8 cellular contexts compared by ENCODE assay signal in genomic region chr6:2764610-2765165, GRCh38. TPM values are rescaled to one million over a fixed set of nuclear protein-coding genes. Genes with fewer than 3 reads are reported as not detected.
DNase-seq lines count a peak whose midpoint lies in the region; ATAC-seq and TF ChIP-seq lines count a peak whose summit lies in the region.

No MANE protein-coding gene starts in this region.

- no peaks in the 10 kb centered on the region for H3K27me3 Mint-ChIP-seq in activated CD4-positive, alpha-beta T cell treated with anti-CD3 and anti-CD28 coated beads, Interleukin-2, amount 10 ng/mL, durations not matched to agents 7 days and 5 days
- H3K27me3 Mint-ChIP-seq in memory B cell = no peaks in the 10 kb centered on the region

- DNase-seq in AML-193 (lab: John Stamatoyannopoulos, UW) (peak; percentile 80 to 84), NCI-H510A treated with DMSO at 0.1 percent for 48 hours (lab: John Stamatoyannopoulos, UW) (peak; percentile 58), memory B cell (ENCODE audit: low spot score in 2 of 2) (no peak)
- DNase-seq in activated CD4-positive, alpha-beta T cell treated with anti-CD3 and anti-CD28 coated beads, Interleukin-2, amount 10 ng/mL, durations not matched to agents 7 days and 5 days = peak; percentile 77
- peak; percentile 64 for DNase-seq in effector CD4-positive, alpha-beta T cell
- DNase-seq in stimulated activated CD8-positive, alpha-beta memory T cell treated with anti-CD3 and anti-CD28 coated beads, Interleukin-15, amount 100 ng/mL, for 4 hours (ENCODE audit: low read depth in 2 of 2) = peak; percentile 23 to 32

- CTCF ChIA-PET in activated CD4-positive, alpha-beta T cell treated with anti-CD3 and anti-CD28 coated beads, Interleukin-2, amount 10 ng/mL, durations not matched to agents 7 days and 5 days (lab: Charles Lee) = interaction anchor here (0.6 to 3.6 kb wide), 20 partner anchors 9 to 310 kb away, joined by 3 to 22 read pairs (median 4); partner anchors contain the start of genes MYLK4 and RIPK1

- peak overlapping the region; percentile 96 for H3K27ac Mint-ChIP-seq in activated CD4-positive, alpha-beta T cell treated with anti-CD3 and anti-CD28 coated beads, Interleukin-2, amount 10 ng/mL, durations not matched to agents 7 days and 5 days
- peak overlapping the region; percentile 98 for H3K27ac Mint-ChIP-seq in memory B cell

- H3K9me3 Mint-ChIP-seq in activated CD4-positive, alpha-beta T cell treated with anti-CD3 and anti-CD28 coated beads, Interleukin-2, amount 10 ng/mL, durations not matched to agents 7 days and 5 days = no peaks in the 10 kb centered on the region
- H3K9me3 Mint-ChIP-seq in memory B cell = no peaks in the 10 kb centered on the region

- peak; percentile 81 for TF ChIP-seq POLR2A in GM18951 (IDR thresholded peaks at IDR 0.05; ENCODE audit: extremely low read depth, insufficient read depth, insufficient read length)

- H3K36me3 Mint-ChIP-seq in activated CD4-positive, alpha-beta T cell treated with anti-CD3 and anti-CD28 coated beads, Interleukin-2, amount 10 ng/mL, durations not matched to agents 7 days and 5 days (ENCODE audit: low read depth) = peaks cover 18% of the 10 kb centered on the region
- H3K36me3 Mint-ChIP-seq in memory B cell = no peaks in the 10 kb centered on the region

- POLR2A ChIA-PET in activated CD4-positive, alpha-beta T cell treated with anti-CD3 and anti-CD28 coated beads, Interleukin-2, amount 10 ng/mL, durations not matched to agents 7 days and 5 days (lab: Charles Lee) = interaction anchor here (0.7 to 1.7 kb wide), 3 partner anchors 33 to 303 kb away, joined by 3 to 16 read pairs (median 4); partner anchors contain the start of gene RIPK1

- H3K4me3 Mint-ChIP-seq in activated CD4-positive, alpha-beta T cell treated with anti-CD3 and anti-CD28 coated beads, Interleukin-2, amount 10 ng/mL, durations not matched to agents 7 days and 5 days = peak overlapping the region; percentile 94
- peak overlapping the region; percentile 92 for H3K4me3 Mint-ChIP-seq in memory B cell

- in situ Hi-C loops in GM18951 (cut with MboI; ENCODE audit: low sequenced_read_pairs, unreplicated experiment) = no loop called here

- peaks cover 49% of the 10 kb centered on the region for H3K4me1 Mint-ChIP-seq in activated CD4-positive, alpha-beta T cell treated with anti-CD3 and anti-CD28 coated beads, Interleukin-2, amount 10 ng/mL, durations not matched to agents 7 days and 5 days
- H3K4me1 Mint-ChIP-seq in memory B cell = peaks cover 16% of the 10 kb centered on the region

- ATAC-seq in HG03139 (IDR thresholded peaks at IDR 0.05; ENCODE audit: unreplicated experiment) (peak; percentile 50), memory B cell (ENCODE audit: low read depth) (peak; percentile 60)

RNA-seq across cellular contexts. Expression of gene WRNIP1, which starts 0.5 kb away (rescaled TPM):
- total RNA-seq in activated CD4-positive, alpha-beta T cell treated with anti-CD3 and anti-CD28 coated beads, Interleukin-2, amount 10 ng/mL, durations not matched to agents 7 days and 5 days = 10 to 100 TPM; 48.0 to 50.5 TPM

RNA-seq across cellular contexts. Expression of gene MYLK4, which starts 14.0 kb away (rescaled TPM):
- under 1 TPM; 0.62 to 0.69 TPM for total RNA-seq in activated CD4-positive, alpha-beta T cell treated with anti-CD3 and anti-CD28 coated beads, Interleukin-2, amount 10 ng/mL, durations not matched to agents 7 days and 5 days

Comparison
In these comparisons a context has a peak if more than half of its experiments do, and no peak if none do; other contexts are left out.
1. DNase-seq: peak in AML-193 (2 of 2), NCI-H510A treated with DMSO at 0.1 percent for 48 hours (single experiment), activated CD4-positive, alpha-beta T cell treated with anti-CD3 and anti-CD28 coated beads, Interleukin-2, amount 10 ng/mL, durations not matched to agents 7 days and 5 days (single experiment), effector CD4-positive, alpha-beta T cell (single experiment) and stimulated activated CD8-positive, alpha-beta memory T cell treated with anti-CD3 and anti-CD28 coated beads, Interleukin-15, amount 100 ng/mL, for 4 hours (2 of 2); none in memory B cell (0 of 2).